ENCODE assay signal across 35 cellular contexts in the genomic region with DNA sequence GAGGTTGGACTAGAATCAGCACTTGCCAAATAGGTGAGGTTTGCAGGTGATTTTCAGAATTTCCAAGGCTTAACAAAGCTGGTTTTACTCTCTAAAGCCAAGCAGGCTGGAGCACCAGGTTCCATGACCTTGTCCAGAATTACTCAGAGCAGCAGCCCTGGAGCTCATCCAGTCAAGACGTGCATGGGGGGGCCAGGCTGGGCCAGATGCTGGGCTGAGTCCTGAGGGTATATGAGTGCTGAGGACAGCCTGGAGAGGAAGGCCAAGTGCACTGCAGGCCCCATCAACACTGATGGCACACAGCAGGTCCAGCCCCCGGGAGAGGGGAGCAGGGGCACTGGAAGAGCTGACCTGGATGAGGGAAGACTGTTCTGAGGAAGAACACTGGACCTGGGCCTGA. TPM values are rescaled to one million over a fixed set of nuclear protein-coding genes. Genes with fewer than 3 reads are reported as not detected.
DNase-seq lines count a peak whose midpoint lies in the region; ATAC-seq and TF ChIP-seq lines count a peak whose summit lies in the region.
"Had no signal": no experiment of that assay in that cellular context is flagged by ENCODE, and none has a peak within 500 bp of the region (broad histone marks: within the 10 kb centered on the region; RNA-seq: fewer than 3 reads in every experiment).

No MANE protein-coding gene starts in this region.

- no peak for TF ChIP-seq CTCF in adrenal gland (IDR thresholded peaks at IDR 0.05)
- TF ChIP-seq CTCF in esophagus muscularis mucosa (IDR thresholded peaks at IDR 0.05): no peak
- no peak for TF ChIP-seq CTCF in sigmoid colon (IDR thresholded peaks at IDR 0.05)
- TF ChIP-seq CTCF in neural progenitor cell (IDR thresholded peaks at IDR 0.05): no peak

- peak; percentile 12 for DNase-seq in RPMI7951 (ENCODE audit: low read depth)
- DNase-seq in adrenal gland: peak; percentile 67 to 84 (median 82)
- peak; percentile 42 for DNase-seq in esophagus muscularis mucosa (ENCODE audit: extremely low spot score)
- DNase-seq in sigmoid colon: peak; percentile 38
- DNase-seq in left ventricle myocardium superior: no peak
- no peak for DNase-seq in neural progenitor cell (ENCODE audit: low spot score)
- DNase-seq in stimulated activated CD4-positive, alpha-beta T cell treated with anti-CD3 and anti-CD28 coated beads, Interleukin-4, amount 100 ng/mL, for 1 hour: no peak
- DNase-seq: 8988T; ACHN; AML-193; BE2C; C1 segment of cervical spinal cord; Caco-2; Calu3; CD4-positive, alpha-beta memory T cell; CD4-positive, alpha-beta T cell; CD4-positive, CD25-positive, alpha-beta regulatory T cell; CD8-positive, alpha-beta memory T cell; CD8-positive, alpha-beta T cell; COR-L47; DMS 273 treated with DMSO at 0.1 percent for 48 hours; DMS153; DMS53; DMS79; DMS79 treated with DMSO at 0.1 percent for 48 hours; DND-41; EL had no signal

- H3K27ac Mint-ChIP-seq in neural progenitor cell: no peak overlapping the region
- H3K27ac Mint-ChIP-seq: B cell; CD4-positive, alpha-beta T cell; CD4-positive, CD25-positive, alpha-beta regulatory T cell; CD8-positive, alpha-beta memory T cell; CD8-positive, alpha-beta T cell had no signal

- no peak overlapping the region for H3K4me2 ChIP-seq in neural progenitor cell
- H3K4me2 ChIP-seq: A549; BLaER1; BLaER1 treated with 17β-estradiol and CSF1 and Interleukin-3, amounts not matched to agents 10 nM and 100 nM had no signal

- no peak overlapping the region for H3K4me3 Mint-ChIP-seq in neural progenitor cell
- H3K4me3 Mint-ChIP-seq: B cell; CD14-positive monocyte; CD8-positive, alpha-beta T cell had no signal

- H3K27ac ChIP-seq in adrenal gland (peak overlapping the region in 1 of 5 donors; percentile 14), esophagus muscularis mucosa (replicated peaks in 1 of 4) (no peak overlapping the region), sigmoid colon (no peak overlapping the region), neural progenitor cell (no peak overlapping the region)
- H3K27ac ChIP-seq: 22Rv1; A549; BLaER1; BLaER1 treated with 17β-estradiol and CSF1 and Interleukin-3, amounts not matched to agents 10 nM and 100 nM; C4-2B had no signal

- no peaks in the 10 kb centered on the region for H3K36me3 Mint-ChIP-seq in neural progenitor cell
- H3K36me3 Mint-ChIP-seq: CD14-positive monocyte; CD4-positive, alpha-beta memory T cell; CD4-positive, CD25-positive, alpha-beta regulatory T cell; CD8-positive, alpha-beta T cell had no signal

- peaks cover 8% of the 10 kb centered on the region for H3K27me3 Mint-ChIP-seq in neural progenitor cell (ENCODE audit: insufficient read depth, low read depth)

- H3K4me3 ChIP-seq in adrenal gland (no peak overlapping the region), esophagus muscularis mucosa (no peak overlapping the region), sigmoid colon (no peak overlapping the region), neural progenitor cell (no peak overlapping the region)
- H3K4me3 ChIP-seq: A549; BLaER1; BLaER1 treated with 17β-estradiol and CSF1 and Interleukin-3, amounts not matched to agents 10 nM and 100 nM had no signal

- no peaks in the 10 kb centered on the region for H3K9me3 ChIP-seq in adrenal gland (replicated peaks in 1 of 3)
- no peaks in the 10 kb centered on the region for H3K9me3 ChIP-seq in esophagus muscularis mucosa
- H3K9me3 ChIP-seq in sigmoid colon: peaks cover 0 to 2% (median 0%) of the 10 kb centered on the region in 4 donors
- H3K9me3 ChIP-seq in neural progenitor cell (ENCODE audit: low read depth): no peaks in the 10 kb centered on the region
- H3K9me3 ChIP-seq: BE2C had no signal

- H3K4me1 ChIP-seq in adrenal gland (replicated peaks in 1 of 2) (peaks cover 3 to 12% of the 10 kb centered on the region in 2 donors), esophagus muscularis mucosa (peaks cover 0 to 21% (median 17%) of the 10 kb centered on the region in 4 donors), sigmoid colon (peaks cover 0 to 15% (median 8%) of the 10 kb centered on the region in 4 donors), neural progenitor cell (peaks cover 3% of the 10 kb centered on the region)
- H3K4me1 ChIP-seq: BE2C, Caco-2 had no signal

- intact Hi-C loops in adrenal gland (cut with DNase I): no loop called here
- intact Hi-C loops in esophagus muscularis mucosa (cut with DNase I): no loop called here
- intact Hi-C loops in sigmoid colon (cut with DNase I): loop anchor here (10.0 kb wide), 1 partner anchor 133 kb away; a partner anchor contains a TSS
- intact Hi-C loops in left ventricle myocardium superior (cut with micrococcal nuclease): no loop called here

- ATAC-seq in esophagus mucosa: no peak
- ATAC-seq in left ventricle myocardium superior: no peak
- ATAC-seq: A549; CD8-positive, alpha-beta T cell had no signal

- peaks cover 6% of the 10 kb centered on the region for H3K4me1 Mint-ChIP-seq in neural progenitor cell

- H2AFZ ChIP-seq in neural progenitor cell (replicated peaks): no peak overlapping the region

- H3K79me2 ChIP-seq in neural progenitor cell (ENCODE audit: low read depth): no peaks in the 10 kb centered on the region

- H3K9me3 Mint-ChIP-seq in neural progenitor cell: peaks cover 12% of the 10 kb centered on the region
- H3K9me3 Mint-ChIP-seq: CD4-positive, alpha-beta T cell; CD8-positive, alpha-beta memory T cell; CD8-positive, alpha-beta T cell had no signal

- WGBS in adrenal gland, 4 donors: 27 to 59% (median 46%) methylated on average over 2 of the region's 2 CpGs
- WGBS in esophagus muscularis mucosa: 80% methylated on average over 1 of the region's 2 CpGs
- 86 to 89% methylated on average over 2 of the region's 2 CpGs for WGBS in sigmoid colon, 2 donors

- H3F3A ChIP-seq in neural progenitor cell (ENCODE audit: low read depth): no peaks in the 10 kb centered on the region

- H3K9ac ChIP-seq in neural progenitor cell: no peak overlapping the region
- H3K9ac ChIP-seq: BLaER1; BLaER1 treated with 17β-estradiol and CSF1 and Interleukin-3, amounts not matched to agents 10 nM and 100 nM had no signal

- TF ChIP-seq EP300 in esophagus muscularis mucosa (IDR thresholded peaks at IDR 0.05) (no peak), sigmoid colon (IDR thresholded peaks at IDR 0.05) (no peak)

- H3K27me3 ChIP-seq in adrenal gland: peaks cover 9% of the 10 kb centered on the region
- peaks cover 0 to 54% (median 0%) of the 10 kb centered on the region in 4 donors for H3K27me3 ChIP-seq in esophagus muscularis mucosa
- peaks cover 0 to 41% (median 8%) of the 10 kb centered on the region in 3 donors for H3K27me3 ChIP-seq in sigmoid colon
- peaks cover 86% of the 10 kb centered on the region for H3K27me3 ChIP-seq in neural progenitor cell
- H3K27me3 ChIP-seq: BE2C had no signal

- no peak for TF ChIP-seq POLR2A in adrenal gland (IDR thresholded peaks at IDR 0.05)
- no peak for TF ChIP-seq POLR2A in esophagus muscularis mucosa (IDR thresholded peaks at IDR 0.05; ENCODE audit: low read depth)
- TF ChIP-seq POLR2A in sigmoid colon (IDR thresholded peaks at IDR 0.05): no peak

- no peaks in the 10 kb centered on the region for H4K20me1 ChIP-seq in neural progenitor cell (ENCODE audit: low read depth)
- H4K20me1 ChIP-seq: BLaER1; BLaER1 treated with 17β-estradiol and CSF1 and Interleukin-3, amounts not matched to agents 10 nM and 100 nM had no signal

- no peaks in the 10 kb centered on the region for H3K36me3 ChIP-seq in adrenal gland (replicated peaks in 1 of 2)
- no peaks in the 10 kb centered on the region for H3K36me3 ChIP-seq in esophagus muscularis mucosa
- no peaks in the 10 kb centered on the region for H3K36me3 ChIP-seq in sigmoid colon
- no peaks in the 10 kb centered on the region for H3K36me3 ChIP-seq in neural progenitor cell
- H3K36me3 ChIP-seq: BE2C; BLaER1; BLaER1 treated with 17β-estradiol and CSF1 and Interleukin-3, amounts not matched to agents 10 nM and 100 nM had no signal

RNA-seq across cellular contexts. Expression of a gene that starts 3.0 kb away (rescaled TPM):
- 6.0 and 7.8 TPM in 2 replicates for total RNA-seq in RPMI7951 (2014; rRNA removed; shearing (Covaris generic))
- total RNA-seq in adrenal gland (10 to 100 TPM in 5 of 8 donors, 1 to 10 TPM in 3; 7.3 to 20.8 (median 10.8) TPM), esophagus muscularis mucosa (10 to 100 TPM; 12.8 to 23.7 (median 18.7) TPM), sigmoid colon (10 to 100 TPM; 13.2 to 21.4 (median 13.8) TPM), esophagus mucosa (6.5 TPM), left ventricle myocardium superior (5.0 TPM), neural progenitor cell (ENCODE audit: low replicate concordance) (8.5 and 10.3 TPM in 2 replicates)
- polyA plus RNA-seq in adrenal gland (10 to 100 TPM in 1 of 3 donors, 1 to 10 TPM in 2; 6.8 to 10.9 (median 7.9) TPM), sigmoid colon (1 to 10 TPM; 2.5 to 3.4 (median 3.0) TPM)

RNA-seq across cellular contexts. Expression of a gene that starts 46.1 kb away (rescaled TPM):
- total RNA-seq in RPMI7951 (2014; rRNA removed; shearing (Covaris generic)): 18.7 and 23.0 TPM in 2 replicates
- total RNA-seq in adrenal gland (10 to 100 TPM; 10.6 to 21.3 (median 17.5) TPM), esophagus muscularis mucosa (10 to 100 TPM; 10.3 to 13.4 (median 12.1) TPM), sigmoid colon (10 to 100 TPM in 3 of 4 donors, 1 to 10 TPM in 1; 8.0 to 20.9 (median 14.1) TPM), esophagus mucosa (9.2 TPM), left ventricle myocardium superior (10.1 TPM), neural progenitor cell (ENCODE audit: low replicate concordance) (35.7 and 46.2 TPM in 2 replicates)
- polyA plus RNA-seq in adrenal gland (10 to 100 TPM; 14.9 to 20.0 (median 17.8) TPM), sigmoid colon (10 to 100 TPM; 11.8 to 15.5 (median 14.4) TPM)

Comparison
In these comparisons a context has a peak if more than half of its experiments do, and no peak if none do; other contexts are left out.
1. DNase-seq: peak in RPMI7951 (single experiment), adrenal gland (7 of 7), esophagus muscularis mucosa (single experiment) and sigmoid colon (single experiment); none in left ventricle myocardium superior (single experiment), neural progenitor cell (single experiment) and stimulated activated CD4-positive, alpha-beta T cell treated with anti-CD3 and anti-CD28 coated beads, Interleukin-4, amount 100 ng/mL, for 1 hour (single experiment).